ENCODE assay signal across 17 cellular contexts in genomic region chr10:15620304-15620703, GRCh38.
DNase-seq lines count a peak whose midpoint lies in the region; ATAC-seq and TF ChIP-seq lines count a peak whose summit lies in the region.
"Had no signal": no experiment of that assay in that cellular context is flagged by ENCODE, and none has a peak within 500 bp of the region (broad histone marks: within the 10 kb centered on the region; RNA-seq: fewer than 3 reads in every experiment).

No MANE protein-coding gene starts in this region.

- in situ Hi-C loops in astrocyte of the spinal cord (cut with HindIII; ENCODE audit: low sequenced_read_pairs) = no loop called here

- peaks cover 78% of the 10 kb centered on the region for H3K27me3 ChIP-seq in HCT116 (ENCODE audit: insufficient read depth, low read length)
- peaks cover 10% of the 10 kb centered on the region for H3K27me3 ChIP-seq in osteoblast (ENCODE audit: insufficient read depth, low read length)
- no peaks in the 10 kb centered on the region for H3K27me3 ChIP-seq in tibial artery
- H3K27me3 ChIP-seq in breast epithelium = no peaks in the 10 kb centered on the region
- H3K27me3 ChIP-seq: BLaER1 had no signal

- H3K27ac ChIP-seq in HCT116 (ENCODE audit: low read depth, low read length) (no peak overlapping the region), osteoblast (ENCODE audit: low read depth, low read length) (no peak overlapping the region), tibial artery (peak overlapping the region; percentile 79 to 83), breast epithelium (no peak overlapping the region)
- H3K27ac ChIP-seq: BLaER1, GM23248 had no signal

- H3K79me2 ChIP-seq in HCT116 (ENCODE audit: insufficient read depth, low read length) (no peaks in the 10 kb centered on the region), osteoblast (ENCODE audit: insufficient read depth, low read length) (no peaks in the 10 kb centered on the region)

- ATAC-seq in HCT116 = no peak
- ATAC-seq in HG03280 (IDR thresholded peaks at IDR 0.05; ENCODE audit: unreplicated experiment) = no peak
- ATAC-seq: HepG2 had no signal

- TF ChIP-seq RAD21 in HCT116 (IDR thresholded peaks at IDR 0.05; ENCODE audit: low read depth) = no peak

- H3K36me3 ChIP-seq in HCT116 (ENCODE audit: control insufficient read depth in 1 of 2, insufficient read depth in 2 of 2, low read length in 2 of 2) (no peaks in the 10 kb centered on the region), osteoblast (ENCODE audit: insufficient read depth, low read length) (no peaks in the 10 kb centered on the region), tibial artery (no peaks in the 10 kb centered on the region), breast epithelium (no peaks in the 10 kb centered on the region)

- intact Hi-C loops in HCT116 (cut with micrococcal nuclease) = no loop called here
- intact Hi-C loops in tibial artery (cut with DNase I; ENCODE audit: low total_unique reads) = no loop called here
- intact Hi-C loops in breast epithelium (cut with DNase I; ENCODE audit: low total_unique reads) = no loop called here

- H3K4me1 ChIP-seq in HCT116 (ENCODE audit: control insufficient read depth in 1 of 2, insufficient read depth in 2 of 2, low read length in 2 of 2) (no peaks in the 10 kb centered on the region), osteoblast (ENCODE audit: insufficient read depth, low read length) (peaks cover 8% of the 10 kb centered on the region), tibial artery (peaks cover 8 to 95% (median 37%) of the 10 kb centered on the region in 4 donors), breast epithelium (no peaks in the 10 kb centered on the region)
- H3K4me1 ChIP-seq: BLaER1 had no signal

- RAD21 ChIA-PET in HCT116 (lab: Charles Lee; ENCODE audit: low non-redundant PET in 1 of 2, low total read pairs in 2 of 2, uncharacterized antibody in 2 of 2, unreplicated experiment in 2 of 2) = no interaction called here

- no peak for TF ChIP-seq POLR2A in HCT116 (IDR thresholded peaks at IDR 0.05; ENCODE audit: borderline replicate concordance, extremely low read depth, insufficient read depth, insufficient read length)
- TF ChIP-seq POLR2A in breast epithelium (IDR thresholded peaks at IDR 0.05) = no peak

- POLR2A ChIA-PET in HCT116 (lab: Charles Lee) = no interaction called here

- H2AFZ ChIP-seq in HCT116 (ENCODE audit: low read depth, low read length, poor library complexity, severe bottlenecking) = no peak overlapping the region
- H2AFZ ChIP-seq in osteoblast (ENCODE audit: low read length) = no peak overlapping the region
- H2AFZ ChIP-seq: GM23248 had no signal

- H3K9me3 ChIP-seq in HCT116 (ENCODE audit: control insufficient read depth in 1 of 2, insufficient read depth in 1 of 2, low read depth in 1 of 2, low read length in 2 of 2) (no peaks in the 10 kb centered on the region), osteoblast (ENCODE audit: low read depth, low read length) (no peaks in the 10 kb centered on the region), tibial artery (no peaks in the 10 kb centered on the region), breast epithelium (no peaks in the 10 kb centered on the region)
- H3K9me3 ChIP-seq: BLaER1 had no signal

- no peak for DNase-seq in HCT116 (ENCODE audit: low read depth, low spot score)
- peak; percentile 36 for DNase-seq in astrocyte of the spinal cord (ENCODE audit: low read depth, low spot score)
- peak; percentile 46 for DNase-seq in osteoblast (ENCODE audit: insufficient read length, low spot score, missing footprints)
- no peak for DNase-seq in tibial artery
- no peak for DNase-seq in breast epithelium (ENCODE audit: low spot score in 2 of 2)
- no peak for DNase-seq in activated T-cell treated with anti-CD3 and anti-CD28 coated beads, Interleukin-2, amount 50 U/mL, for 1 hour
- DNase-seq: 8988T; CD4-positive, alpha-beta memory T cell; DMS153; DMS79; GDM1; GM23248; HCEC 1CT; HFFc6 had no signal

- H3K4me2 ChIP-seq in HCT116 (ENCODE audit: low read length) (no peak overlapping the region), osteoblast (ENCODE audit: insufficient read depth, low read length) (no peak overlapping the region)
- H3K4me2 ChIP-seq: BLaER1 had no signal

- H3K4me3 ChIP-seq in HCT116 (replicated peaks in 1 of 2; ENCODE audit: low read depth in 1 of 2, low read length in 2 of 2) (no peak overlapping the region), astrocyte of the spinal cord (ENCODE audit: low read depth, low read length) (no peak overlapping the region), osteoblast (ENCODE audit: insufficient read depth, low read length) (no peak overlapping the region), tibial artery (no peak overlapping the region), breast epithelium (no peak overlapping the region)
- H3K4me3 ChIP-seq: BLaER1, GM23248 had no signal

- H3K9ac ChIP-seq in HCT116 (ENCODE audit: low read length) = no peak overlapping the region
- H3K9ac ChIP-seq: BLaER1, GM23248 had no signal

- no peak for TF ChIP-seq CTCF in HCT116 (IDR thresholded peaks at IDR 0.05 in 2 of 3, conservative IDR thresholded peaks at IDR 0.05 in 1 of 3; ENCODE audit: borderline replicate concordance in 1 of 3, insufficient read depth in 1 of 3, low read depth in 2 of 3, low read length in 2 of 3)
- TF ChIP-seq CTCF in astrocyte of the spinal cord (IDR thresholded peaks at IDR 0.05; ENCODE audit: low read depth, low read length) = no peak
- TF ChIP-seq CTCF in osteoblast (IDR thresholded peaks at IDR 0.05; ENCODE audit: extremely low read depth, low read depth, low read length) = no peak
- TF ChIP-seq CTCF in tibial artery (IDR thresholded peaks at IDR 0.05) = no peak
- no peak for TF ChIP-seq CTCF in breast epithelium (IDR thresholded peaks at IDR 0.05)

- CTCF ChIA-PET in HCT116 (lab: Charles Lee) = no interaction called here

- BruUV-seq in HCT116 (replicated peaks; lab: Mats Ljungman, UMichigan) = no TSS peak

- no peaks in the 10 kb centered on the region for H4K20me1 ChIP-seq in HCT116 (ENCODE audit: insufficient read depth)
- H4K20me1 ChIP-seq in osteoblast (ENCODE audit: insufficient read depth, low read length) = no peaks in the 10 kb centered on the region
- H4K20me1 ChIP-seq: BLaER1 had no signal

- no peaks in the 10 kb centered on the region for H3K9me2 ChIP-seq in HCT116 (ENCODE audit: insufficient read depth)

TF ChIP-seq in HCT116, 20 proteins besides CTCF, POLR2A, EP300 and RAD21:
- TF ChIP-seq EZH2phosphoT487 (IDR thresholded peaks at IDR 0.05; ENCODE audit: borderline replicate concordance) (0 out of 2 replicates have a peak, but pooled peaks have one; percentile 75), ZNF274 (IDR thresholded peaks at IDR 0.05; ENCODE audit: low read depth, low read length) (no peak), FOSL1 (IDR thresholded peaks at IDR 0.05; ENCODE audit: low read depth) (no peak), EZH2 (IDR thresholded peaks at IDR 0.05) (0 out of 2 replicates have a peak, but pooled peaks have one; percentile 61)
- TF ChIP-seq, protein P1, sequence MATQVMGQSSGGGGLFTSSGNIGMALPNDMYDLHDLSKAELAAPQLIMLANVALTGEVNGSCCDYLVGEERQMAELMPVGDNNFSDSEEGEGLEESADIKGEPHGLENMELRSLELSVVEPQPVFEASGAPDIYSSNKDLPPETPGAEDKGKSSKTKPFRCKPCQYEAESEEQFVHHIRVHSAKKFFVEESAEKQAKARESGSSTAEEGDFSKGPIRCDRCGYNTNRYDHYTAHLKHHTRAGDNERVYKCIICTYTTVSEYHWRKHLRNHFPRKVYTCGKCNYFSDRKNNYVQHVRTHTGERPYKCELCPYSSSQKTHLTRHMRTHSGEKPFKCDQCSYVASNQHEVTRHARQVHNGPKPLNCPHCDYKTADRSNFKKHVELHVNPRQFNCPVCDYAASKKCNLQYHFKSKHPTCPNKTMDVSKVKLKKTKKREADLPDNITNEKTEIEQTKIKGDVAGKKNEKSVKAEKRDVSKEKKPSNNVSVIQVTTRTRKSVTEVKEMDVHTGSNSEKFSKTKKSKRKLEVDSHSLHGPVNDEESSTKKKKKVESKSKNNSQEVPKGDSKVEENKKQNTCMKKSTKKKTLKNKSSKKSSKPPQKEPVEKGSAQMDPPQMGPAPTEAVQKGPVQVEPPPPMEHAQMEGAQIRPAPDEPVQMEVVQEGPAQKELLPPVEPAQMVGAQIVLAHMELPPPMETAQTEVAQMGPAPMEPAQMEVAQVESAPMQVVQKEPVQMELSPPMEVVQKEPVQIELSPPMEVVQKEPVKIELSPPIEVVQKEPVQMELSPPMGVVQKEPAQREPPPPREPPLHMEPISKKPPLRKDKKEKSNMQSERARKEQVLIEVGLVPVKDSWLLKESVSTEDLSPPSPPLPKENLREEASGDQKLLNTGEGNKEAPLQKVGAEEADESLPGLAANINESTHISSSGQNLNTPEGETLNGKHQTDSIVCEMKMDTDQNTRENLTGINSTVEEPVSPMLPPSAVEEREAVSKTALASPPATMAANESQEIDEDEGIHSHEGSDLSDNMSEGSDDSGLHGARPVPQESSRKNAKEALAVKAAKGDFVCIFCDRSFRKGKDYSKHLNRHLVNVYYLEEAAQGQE (IDR thresholded peaks at IDR 0.05; ENCODE audit: low read depth) = no peak

Comparison
In these comparisons a context has a peak if more than half of its experiments do, and no peak if none do; other contexts are left out.
1. DNase-seq: peak in astrocyte of the spinal cord (single experiment) and osteoblast (single experiment); none in HCT116 (single experiment), tibial artery (0 of 2), breast epithelium (0 of 2) and activated T-cell treated with anti-CD3 and anti-CD28 coated beads, Interleukin-2, amount 50 U/mL, for 1 hour (single experiment).
2. H3K27ac ChIP-seq: peak in tibial artery (2 of 2); none in HCT116 (single experiment), osteoblast (single experiment) and breast epithelium (0 of 2).